28 cellular contexts compared by ENCODE assay signal in the genomic region with DNA sequence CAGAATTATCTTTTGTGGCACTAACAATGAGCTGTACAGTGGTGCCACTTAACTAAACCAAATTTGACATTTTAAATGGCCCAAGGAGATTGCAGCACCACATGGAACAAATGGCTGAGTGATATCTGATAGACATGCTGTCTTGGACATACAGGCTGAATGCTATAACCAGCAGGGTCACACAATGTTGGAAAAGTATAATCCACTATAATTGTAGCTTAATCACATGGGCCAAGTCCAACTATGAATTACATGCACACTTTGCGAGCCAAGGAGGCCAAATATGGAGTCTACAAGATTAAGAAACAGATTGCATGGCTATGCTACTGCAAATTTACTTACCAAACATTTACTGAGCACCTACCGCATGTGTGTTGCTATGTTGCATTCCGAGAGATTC.
"Had no signal": no experiment of that assay in that cellular context is flagged by ENCODE, and none has a peak within 500 bp of the region (broad histone marks: within the 10 kb centered on the region; RNA-seq: fewer than 3 reads in every experiment).

No MANE protein-coding gene starts in this region.

- DNase-seq: naive thymus-derived CD8-positive, alpha-beta T cell; nephron progenitor cell; nucleus accumbens; pancreas; psoas muscle; right cardiac atrium; right lobe of liver; sigmoid colon; small intestine; stimulated activated CD4-positive, alpha-beta T cell treated with anti-CD3 and anti-CD28 coated beads, Interleukin-15, amount 100 ng/mL, for 24 hours; stimulated activated CD4-positive, alpha-beta T cell treated with anti-CD3 and anti-CD28 coated beads, Interleukin-2, amount 100 ng/mL, for 24 hours; stimulated activated CD4-positive, alpha-beta T cell treated with anti-CD3 and anti-CD28 coated beads, Interleukin-2, amount 100 ng/mL, for 48 hours; stimulated activated CD4-positive, alpha-beta T cell treated with anti-CD3 and anti-CD28 coated beads, Interleukin-4, amount 100 ng/mL, for 24 hours; stimulated activated naive B cell treated with anti-CD40 and anti-IgM and Interleukin-4, amounts not matched to agents 10 μg/mL and 1 μg/mL and 100 μg/mL, for 72 hours; stimulated activated naive CD4-positive, alpha-beta T cell treated with Interleukin-2 at 50 U/mL for 16 hours; stomach; thyroid gland; trophoblast cell; upper lobe of left lung had no signal

- H3K27me3 ChIP-seq: neutrophil, pancreas, right lobe of liver, sigmoid colon, thyroid gland, tibial nerve, upper lobe of left lung, vagina had no signal

- H3K4me1 ChIP-seq: psoas muscle, sigmoid colon, thyroid gland, upper lobe of left lung, vagina had no signal

- ATAC-seq: naive thymus-derived CD8-positive, alpha-beta T cell; natural killer cell treated with Interleukin-12 subunit alpha and Interleukin-12 subunit beta and Interleukin-15 and Interleukin-18, amount 100 ng/mL, for 72 hours; pancreas; psoas muscle; right cardiac atrium; stimulated activated effector memory CD8-positive, alpha-beta T cell treated with anti-CD3 and anti-CD28 coated beads, Interleukin-12 subunit alpha, Interleukin-12 subunit beta, amount 100 ng/mL, for 72 hours; stimulated activated naive B cell treated with anti-CD40 and anti-IgM and Interleukin-4, amounts not matched to agents 10 μg/mL and 1 μg/mL and 100 μg/mL, for 72 hours had no signal

- H3K4me1 Mint-ChIP-seq: naive thymus-derived CD8-positive, alpha-beta T cell; neural crest cell; stimulated activated naive B cell treated with anti-CD40 and anti-IgM and Interleukin-4, amounts not matched to agents 10 μg/mL and 1 μg/mL and 100 μg/mL, for 72 hours had no signal

- H3K27me3 Mint-ChIP-seq: progenitor cell of endocrine pancreas had no signal

- H3K4me3 ChIP-seq: pancreas, psoas muscle, right lobe of liver, sigmoid colon, stomach, thoracic aorta, thyroid gland, tibial nerve, upper lobe of left lung, vagina had no signal

- H3K9me3 Mint-ChIP-seq: naive thymus-derived CD8-positive, alpha-beta T cell; natural killer cell treated with Interleukin-12 subunit alpha and Interleukin-12 subunit beta and Interleukin-15 and Interleukin-18, amount 100 ng/mL, for 72 hours; nephron progenitor cell; stimulated activated effector memory CD8-positive, alpha-beta T cell treated with anti-CD3 and anti-CD28 coated beads, Interleukin-12 subunit alpha, Interleukin-12 subunit beta, amount 100 ng/mL, for 72 hours; stimulated activated naive B cell treated with anti-CD40 and anti-IgM and Interleukin-4, amounts not matched to agents 10 μg/mL and 1 μg/mL and 100 μg/mL, for 72 hours; stimulated activated naive CD8-positive, alpha-beta T cell treated with anti-CD3 and anti-CD28 coated beads, Interleukin-15, Interleukin-2, amounts not matched to agents 100 ng/mL and 50 ng/mL, for 24 hours had no signal

- H3K36me3 Mint-ChIP-seq: natural killer cell treated with Interleukin-12 subunit alpha and Interleukin-12 subunit beta and Interleukin-15 and Interleukin-18, amount 100 ng/mL, for 72 hours; stimulated activated effector memory CD8-positive, alpha-beta T cell treated with anti-CD3 and anti-CD28 coated beads, Interleukin-12 subunit alpha, Interleukin-12 subunit beta, amount 100 ng/mL, for 72 hours; stimulated activated naive B cell treated with anti-CD40 and anti-IgM and Interleukin-4, amounts not matched to agents 10 μg/mL and 1 μg/mL and 100 μg/mL, for 72 hours had no signal

- H3K27ac Mint-ChIP-seq: naive thymus-derived CD8-positive, alpha-beta T cell; natural killer cell treated with Interleukin-12 subunit alpha and Interleukin-12 subunit beta and Interleukin-15 and Interleukin-18, amount 100 ng/mL, for 72 hours; nephron progenitor cell; progenitor cell of endocrine pancreas; stimulated activated effector memory CD8-positive, alpha-beta T cell treated with anti-CD3 and anti-CD28 coated beads, Interleukin-12 subunit alpha, Interleukin-12 subunit beta, amount 100 ng/mL, for 72 hours; stimulated activated naive B cell treated with anti-CD40 and anti-IgM and Interleukin-4, amounts not matched to agents 10 μg/mL and 1 μg/mL and 100 μg/mL, for 72 hours; stimulated activated naive CD8-positive, alpha-beta T cell treated with anti-CD3 and anti-CD28 coated beads, Interleukin-15, Interleukin-2, amounts not matched to agents 100 ng/mL and 50 ng/mL, for 24 hours had no signal

- H3K4me3 Mint-ChIP-seq: naive thymus-derived CD8-positive, alpha-beta T cell; natural killer cell treated with Interleukin-12 subunit alpha and Interleukin-12 subunit beta and Interleukin-15 and Interleukin-18, amount 100 ng/mL, for 72 hours; nephron progenitor cell; neural crest cell; stimulated activated effector memory CD8-positive, alpha-beta T cell treated with anti-CD3 and anti-CD28 coated beads, Interleukin-12 subunit alpha, Interleukin-12 subunit beta, amount 100 ng/mL, for 72 hours; stimulated activated naive B cell treated with anti-CD40 and anti-IgM and Interleukin-4, amounts not matched to agents 10 μg/mL and 1 μg/mL and 100 μg/mL, for 72 hours; stimulated activated naive CD8-positive, alpha-beta T cell treated with anti-CD3 and anti-CD28 coated beads, Interleukin-15, Interleukin-2, amounts not matched to agents 100 ng/mL and 50 ng/mL, for 24 hours had no signal

- H3K36me3 ChIP-seq: neutrophil, sigmoid colon, thoracic aorta, thyroid gland, vagina had no signal

- H3K9me3 ChIP-seq: neutrophil, pancreas, psoas muscle, right lobe of liver, sigmoid colon, stomach, thoracic aorta, thyroid gland, tibial nerve, upper lobe of left lung, vagina had no signal

- H3K27ac ChIP-seq: neutrophil, pancreas, psoas muscle, right lobe of liver, sigmoid colon, stomach, thoracic aorta, thyroid gland, tibial nerve, upper lobe of left lung, vagina had no signal
